5 cellular contexts compared by ENCODE assay signal in the genomic region with DNA sequence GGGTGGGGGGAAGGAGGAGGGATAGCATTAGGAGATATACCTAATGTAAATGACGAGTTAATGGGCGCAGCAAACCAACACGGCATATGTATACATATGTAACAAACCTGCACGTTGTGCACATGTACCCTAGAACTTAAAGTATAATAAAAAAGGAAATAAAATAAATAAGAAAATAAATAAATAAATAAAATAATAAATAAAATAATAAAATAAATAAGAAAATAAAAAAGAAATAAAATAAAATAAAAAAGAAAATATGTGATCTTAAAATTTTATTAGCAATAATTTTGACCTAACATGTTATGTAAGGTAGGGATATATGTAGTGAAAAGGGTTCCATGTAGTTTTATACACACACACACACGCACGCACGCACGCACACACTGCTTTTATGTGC.
DNase-seq lines count a peak whose midpoint lies in the region; ATAC-seq, FAIRE-seq and TF ChIP-seq lines count a peak whose summit lies in the region.
"Not testable (repeated sequence)": the region's sequence is repeated elsewhere in the genome, so short reads cannot be mapped to it uniquely, and the experiment has no call there.

No MANE protein-coding gene starts in this region.

- H3K4me1 Mint-ChIP-seq in WTC11 = not testable (repeated sequence)

- POLR2A ChIA-PET in WTC11 (lab: Charles Lee) = not testable (repeated sequence)

- not testable (repeated sequence) for H3K36me3 Mint-ChIP-seq in WTC11

- not testable (repeated sequence) for ATAC-seq in WTC11

- intact Hi-C loops in kidney (cut with DNase I) = not testable (repeated sequence)

- H3K27ac ChIP-seq in kidney (ENCODE audit: low read depth in 2 of 2, low read length in 2 of 2) = not testable (repeated sequence)

- FAIRE-seq in A204.1 (lab: Jason Lieb, UNC) (peak; percentile 78), G401.6 (lab: Jason Lieb, UNC) (peak; percentile 74), frontal cortex (lab: Jason Lieb, UNC) (peak; percentile 93), kidney (lab: Jason Lieb, UNC) (peak; percentile 74)

- H3K9me3 Mint-ChIP-seq in WTC11 = not testable (repeated sequence)

- CTCF ChIA-PET in WTC11 (lab: Charles Lee) = not testable (repeated sequence)

- not testable (repeated sequence) for H3K27ac Mint-ChIP-seq in WTC11

- not testable (repeated sequence) for DNase-seq in WTC11 (ENCODE audit: low spot score); frontal cortex (ENCODE audit: low spot score in 2 of 2); kidney

- H3K9me3 ChIP-seq in kidney (ENCODE audit: control insufficient read depth in 1 of 2, low read length in 2 of 2) = not testable (repeated sequence)

- H3K36me3 ChIP-seq in kidney (ENCODE audit: control insufficient read depth in 1 of 2, insufficient read depth in 2 of 2, low read length in 2 of 2) = not testable (repeated sequence)

- H3K4me3 Mint-ChIP-seq in WTC11 = not testable (repeated sequence)

- H3K9ac ChIP-seq in kidney (ENCODE audit: low read length in 2 of 2) = not testable (repeated sequence)

- not testable (repeated sequence) for H3K27me3 Mint-ChIP-seq in WTC11 (ENCODE audit: low read depth)

- TF ChIP-seq CTCF in WTC11 (IDR thresholded peaks at IDR 0.05); kidney (IDR thresholded peaks at IDR 0.05; ENCODE audit: borderline replicate concordance, extremely low read depth, insufficient read depth): not testable (repeated sequence)

- H3K4me1 ChIP-seq in kidney (ENCODE audit: control insufficient read depth in 1 of 2, insufficient read depth in 1 of 2, low read depth in 1 of 2, low read length in 2 of 2) = not testable (repeated sequence)

- H3K4me3 ChIP-seq in kidney (ENCODE audit: low read length in 2 of 2) = not testable (repeated sequence)

TF ChIP-seq in WTC11, 78 proteins besides CTCF, POLR2A, EP300 and RAD21:
- peak; percentile 100 for TF ChIP-seq HMGA2 (CRISPR knock-in tag; IDR thresholded peaks at IDR 0.05)
TF ChIP-seq in WTC11: peak in this region for 1; not testable (repeated sequence) for 77.
